ENCODE assay signal across 1 cellular context in the genomic region with DNA sequence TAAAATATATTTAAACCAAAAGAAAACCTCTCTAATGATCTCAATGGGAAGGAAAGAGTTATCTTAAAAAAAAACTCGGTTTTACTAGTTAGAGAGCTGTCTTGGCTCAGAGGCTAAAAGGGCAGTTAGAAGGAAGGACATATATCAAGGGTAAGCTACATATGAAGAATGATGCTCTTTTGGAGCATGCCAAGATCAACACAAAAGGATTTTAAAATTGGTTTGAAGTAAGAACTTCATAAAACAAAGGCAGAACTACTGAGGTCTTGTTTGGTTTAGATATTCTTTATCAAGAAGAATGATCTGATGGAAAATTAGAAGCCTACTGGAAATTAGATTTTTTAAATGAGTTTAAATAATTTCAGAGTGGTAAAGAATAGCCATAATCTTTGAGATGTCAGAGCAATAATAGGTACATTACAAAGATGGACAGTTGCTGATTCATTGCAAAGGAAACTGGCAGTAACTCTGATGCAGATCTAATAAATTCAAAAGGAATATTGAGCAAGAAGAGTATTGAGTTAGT.
TF ChIP-seq lines count a peak whose summit lies in the region.

No MANE protein-coding gene starts in this region.

TF ChIP-seq in SK-N-SH treated with all-trans-retinoic acid at 6 μM for 48 hours, 23 proteins besides CTCF, POLR2A, EP300 and RAD21 (continued from another document):
- TF ChIP-seq, protein P1, sequence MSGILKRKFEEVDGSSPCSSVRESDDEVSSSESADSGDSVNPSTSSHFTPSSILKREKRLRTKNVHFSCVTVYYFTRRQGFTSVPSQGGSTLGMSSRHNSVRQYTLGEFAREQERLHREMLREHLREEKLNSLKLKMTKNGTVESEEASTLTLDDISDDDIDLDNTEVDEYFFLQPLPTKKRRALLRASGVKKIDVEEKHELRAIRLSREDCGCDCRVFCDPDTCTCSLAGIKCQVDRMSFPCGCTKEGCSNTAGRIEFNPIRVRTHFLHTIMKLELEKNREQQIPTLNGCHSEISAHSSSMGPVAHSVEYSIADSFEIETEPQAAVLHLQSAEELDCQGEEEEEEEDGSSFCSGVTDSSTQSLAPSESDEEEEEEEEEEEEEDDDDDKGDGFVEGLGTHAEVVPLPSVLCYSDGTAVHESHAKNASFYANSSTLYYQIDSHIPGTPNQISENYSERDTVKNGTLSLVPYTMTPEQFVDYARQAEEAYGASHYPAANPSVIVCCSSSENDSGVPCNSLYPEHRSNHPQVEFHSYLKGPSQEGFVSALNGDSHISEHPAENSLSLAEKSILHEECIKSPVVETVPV (CRISPR knock-in tag; IDR thresholded peaks at IDR 0.05) = 0 out of 2 replicates have a peak, but pooled peaks have one; percentile 72
- no peak for TF ChIP-seq PPARA (CRISPR knock-in tag; IDR thresholded peaks at IDR 0.05; ENCODE audit: borderline replicate concordance)
